8 cellular contexts compared by ENCODE assay signal in the genomic region with DNA sequence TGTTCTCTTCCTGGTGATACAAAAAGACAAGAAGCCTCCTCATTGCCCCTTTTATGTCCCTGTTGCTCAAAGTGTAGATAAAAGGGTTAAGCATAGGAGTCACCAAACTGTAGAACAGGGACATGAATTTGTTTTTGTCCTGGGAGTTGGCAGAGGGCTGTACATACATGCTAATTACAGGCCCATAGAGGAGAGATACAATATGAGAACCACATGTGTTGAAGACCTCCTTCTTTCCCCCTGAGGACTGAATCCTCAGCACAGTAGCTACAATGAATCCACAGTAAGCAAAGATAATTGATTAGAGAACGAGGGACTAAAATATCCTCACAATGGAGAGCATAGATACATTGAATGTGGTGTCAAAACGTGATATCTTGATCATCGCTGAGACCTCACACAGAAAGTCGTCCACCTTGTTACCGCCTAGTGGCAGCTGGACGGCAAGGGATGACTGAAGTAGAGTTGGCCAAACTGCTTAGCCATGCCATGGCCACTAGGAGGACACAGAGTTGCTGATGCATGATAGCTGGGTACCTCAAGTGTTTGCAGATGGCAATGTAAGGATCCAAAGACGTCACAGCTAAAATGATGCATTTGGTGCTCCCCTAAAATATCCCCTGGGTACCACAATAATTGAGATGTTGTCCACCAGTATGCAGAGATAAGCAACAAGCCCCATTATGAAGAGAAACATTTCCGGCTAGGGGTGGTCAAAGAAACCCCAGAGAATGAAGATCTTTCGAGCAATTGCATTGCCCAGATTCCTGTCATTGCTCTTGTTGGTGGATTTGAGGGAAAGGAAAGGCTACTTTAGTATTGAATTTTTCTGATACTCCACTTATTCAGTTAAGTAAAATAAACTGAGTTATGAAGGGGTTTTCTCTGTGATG. TPM values are rescaled to one million over a fixed set of nuclear protein-coding genes. Genes with fewer than 3 reads are reported as not detected.
DNase-seq lines count a peak whose midpoint lies in the region; ATAC-seq and TF ChIP-seq lines count a peak whose summit lies in the region.

No MANE protein-coding gene starts in this region.

- H3K9me3 ChIP-seq in prostate gland: no peaks in the 10 kb centered on the region

- peak; percentile 1 for DNase-seq in activated naive CD4-positive, alpha-beta T cell treated with Interleukin-2 at 50 U/mL for 16 hours
- no peak for DNase-seq in activated naive CD4-positive, alpha-beta T cell treated with anti-CD3 and anti-CD28 coated beads, Interleukin-2, amount 50 U/mL, for 16 hours
- DNase-seq in HuH-7 (ENCODE audit: low spot score): peak; percentile 45
- DNase-seq in UCSD-AML1 (lab: John Stamatoyannopoulos, UW; ENCODE audit: unreplicated experiment): peak; percentile 10
- peak; percentile 87 for DNase-seq in iPS-NIHi7 (ENCODE audit: extremely low spot score)
- no peak for DNase-seq in prostate gland (ENCODE audit: low spot score)
- DNase-seq in NCI-H1694 treated with DMSO at 0.1 percent for 48 hours (lab: John Stamatoyannopoulos, UW): no peak

- H3K4me1 ChIP-seq in prostate gland (replicated peaks): no peaks in the 10 kb centered on the region

- ATAC-seq in GM21526 (IDR thresholded peaks at IDR 0.05; ENCODE audit: low FRiP score, unreplicated experiment): no peak

- H3K27me3 ChIP-seq in prostate gland (replicated peaks; ENCODE audit: insufficient read depth): no peaks in the 10 kb centered on the region

- peak in 1 of 4 experiments; percentile 25 for TF ChIP-seq CTCF in prostate gland (IDR thresholded peaks at IDR 0.05)

- intact Hi-C loops in prostate gland (cut with DNase I): no loop called here

- no peak for TF ChIP-seq POLR2A in prostate gland (IDR thresholded peaks at IDR 0.05)

- no peaks in the 10 kb centered on the region for H3K36me3 ChIP-seq in prostate gland

- 47% methylated on average over 9 of the region's 9 CpGs for WGBS in prostate gland

- H3K4me3 ChIP-seq in prostate gland: no peak overlapping the region

- no peak overlapping the region for H3K27ac ChIP-seq in prostate gland

RNA-seq across cellular contexts. Expression of gene OR2B3, which starts 15.0 kb away (rescaled TPM):
- not detected for total RNA-seq in prostate gland

RNA-seq across cellular contexts. Expression of gene OR2W1, which starts 27.1 kb away (rescaled TPM):
- total RNA-seq in prostate gland: not detected

RNA-seq across cellular contexts. Expression of gene OR2J1, which starts 27.2 kb away (rescaled TPM):
- under 1 TPM in 1 of 2 donors, not detected in 1; 0.68 TPM for total RNA-seq in prostate gland

RNA-seq across cellular contexts. Expression of gene OR2J3, which starts 35.8 kb away (rescaled TPM):
- under 1 TPM in 1 of 2 donors, not detected in 1; 0.09 TPM for total RNA-seq in prostate gland

Comparison
In these comparisons a context has a peak if more than half of its experiments do, and no peak if none do; other contexts are left out.
1. DNase-seq: peak in activated naive CD4-positive, alpha-beta T cell treated with Interleukin-2 at 50 U/mL for 16 hours (single experiment), HuH-7 (single experiment), UCSD-AML1 (single experiment) and iPS-NIHi7 (single experiment); none in activated naive CD4-positive, alpha-beta T cell treated with anti-CD3 and anti-CD28 coated beads, Interleukin-2, amount 50 U/mL, for 16 hours (single experiment), prostate gland (single experiment) and NCI-H1694 treated with DMSO at 0.1 percent for 48 hours (single experiment).